Comparison of ENCODE assay signal across 8 cellular contexts in the genomic region with DNA sequence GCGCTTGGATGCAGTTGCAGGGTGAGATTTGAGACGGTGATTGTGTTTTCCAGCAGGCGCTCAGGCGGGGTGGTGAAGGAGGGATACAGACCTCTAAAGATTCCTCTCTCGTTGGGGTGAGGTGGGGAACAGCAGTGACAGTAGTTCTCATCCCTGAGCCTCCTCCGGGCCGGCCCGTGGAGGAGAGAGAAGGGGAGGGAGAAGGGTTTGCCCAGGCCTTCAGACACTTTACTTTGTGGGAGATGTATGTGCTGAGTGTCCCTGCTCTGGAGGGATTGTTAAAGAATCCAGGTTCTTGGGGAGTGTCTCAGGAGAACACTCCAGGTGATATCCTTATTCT. TPM values are rescaled to one million over a fixed set of nuclear protein-coding genes. Genes with fewer than 3 reads are reported as not detected.
DNase-seq lines count a peak whose midpoint lies in the region; ATAC-seq and TF ChIP-seq lines count a peak whose summit lies in the region.

No MANE protein-coding gene starts in this region.

- no peaks in the 10 kb centered on the region for H3K9me3 Mint-ChIP-seq in nephron

- H3K27ac Mint-ChIP-seq in nephron = peak overlapping the region; percentile 94 to 100 (median 99)

- peaks cover 13% of the 10 kb centered on the region for H3K4me1 Mint-ChIP-seq in nephron

- TF ChIP-seq CTCF in nephron (IDR thresholded peaks at IDR 0.05; ENCODE audit: unreplicated experiment in 3 of 3) = no peak

- H3K4me3 Mint-ChIP-seq in nephron = peak overlapping the region; percentile 99 to 100 (median 100)

- H3K27me3 Mint-ChIP-seq in nephron (ENCODE audit: low read depth) = no peaks in the 10 kb centered on the region

- ATAC-seq in GM19455 (IDR thresholded peaks at IDR 0.05; ENCODE audit: unreplicated experiment) = peak; percentile 12

- no peaks in the 10 kb centered on the region for H3K9me3 ChIP-seq in Karpas-422 (ENCODE audit: low read length)
- no peaks in the 10 kb centered on the region for H3K9me3 ChIP-seq in endocrine pancreas (ENCODE audit: control insufficient read depth, low read length)

- H3K9me2 ChIP-seq in Karpas-422 (replicated peaks; ENCODE audit: insufficient read depth, low read length) = no peaks in the 10 kb centered on the region

- H3K27me3 ChIP-seq in Karpas-422 (ENCODE audit: low read length) (no peaks in the 10 kb centered on the region), endocrine pancreas (ENCODE audit: control insufficient read depth, insufficient read depth, low read length) (no peaks in the 10 kb centered on the region)

- no peak overlapping the region for H3K27ac ChIP-seq in Karpas-422 (ENCODE audit: low read length)

- DNase-seq in Karpas-422 (peak; percentile 63), NCI-H2227 (lab: John Stamatoyannopoulos, UW; ENCODE audit: unreplicated experiment) (no peak), 8988T (no peak), T1000 (lab: John Stamatoyannopoulos, UW) (no peak)
- no peak for DNase-seq in activated CD8-positive, alpha-beta memory T cell treated with anti-CD3 and anti-CD28 coated beads, Interleukin-2, amount 50 U/mL, for 4 hours

- no peaks in the 10 kb centered on the region for H3K79me2 ChIP-seq in Karpas-422 (ENCODE audit: low read length)

- H2AFZ ChIP-seq in Karpas-422 (ENCODE audit: low read length) = peak overlapping the region; percentile 90

- no peaks in the 10 kb centered on the region for H3K36me3 Mint-ChIP-seq in nephron (ENCODE audit: low read depth)

- H3K9ac ChIP-seq in Karpas-422 (ENCODE audit: low read length) (peak overlapping the region; percentile 84), endocrine pancreas (ENCODE audit: control insufficient read depth, insufficient read depth, low read length) (peak overlapping the region; percentile 86)

- H3K36me3 ChIP-seq in Karpas-422 (ENCODE audit: insufficient read depth, low read length) (0 out of 2 replicates have a peak, but pooled peaks cover 4% of the 10 kb centered on the region), endocrine pancreas (ENCODE audit: control insufficient read depth, insufficient read depth, low read length) (no peaks in the 10 kb centered on the region)

- peak overlapping the region; percentile 90 for H3K4me3 ChIP-seq in Karpas-422 (ENCODE audit: low read length)
- H3K4me3 ChIP-seq in endocrine pancreas (ENCODE audit: control insufficient read depth, insufficient read depth, low read length) = peak overlapping the region; percentile 62

- H3K4me2 ChIP-seq in Karpas-422 (ENCODE audit: low read depth, low read length, poor library complexity, severe bottlenecking) = peak overlapping the region; percentile 97

- peaks cover 22% of the 10 kb centered on the region for H3K4me1 ChIP-seq in Karpas-422 (ENCODE audit: low read length)
- peaks cover 4% of the 10 kb centered on the region for H3K4me1 ChIP-seq in endocrine pancreas (ENCODE audit: control insufficient read depth, insufficient read depth, low read length)

- H4K20me1 ChIP-seq in Karpas-422 (ENCODE audit: insufficient read depth, low read depth, low read length) = no peaks in the 10 kb centered on the region

RNA-seq across cellular contexts. Expression of a gene that starts 41.0 kb away (rescaled TPM):
- 185 and 284 TPM in 2 replicates for total RNA-seq in Karpas-422 (2014; rRNA removed; shearing (Covaris generic); ENCODE audit: low replicate concordance)

RNA-seq across cellular contexts. Expression of a gene that starts 41.5 kb away (rescaled TPM):
- total RNA-seq in Karpas-422 (2014; rRNA removed; shearing (Covaris generic); ENCODE audit: low replicate concordance) = 120 and 171 TPM in 2 replicates

RNA-seq across cellular contexts. Expression of a gene that starts 45.9 kb away (rescaled TPM):
- total RNA-seq in Karpas-422 (2014; rRNA removed; shearing (Covaris generic); ENCODE audit: low replicate concordance) = 116 and 142 TPM in 2 replicates

RNA-seq across cellular contexts. Expression of a gene that starts 51.1 kb away (rescaled TPM):
- total RNA-seq in Karpas-422 (2014; rRNA removed; shearing (Covaris generic); ENCODE audit: low replicate concordance) = 212 and 306 TPM in 2 replicates

RNA-seq across cellular contexts. Expression of a gene that starts 56.4 kb away (rescaled TPM):
- 93.0 and 140 TPM in 2 replicates for total RNA-seq in Karpas-422 (2014; rRNA removed; shearing (Covaris generic); ENCODE audit: low replicate concordance)
